Comparison of ENCODE assay signal across 30 cellular contexts in the genomic region with DNA sequence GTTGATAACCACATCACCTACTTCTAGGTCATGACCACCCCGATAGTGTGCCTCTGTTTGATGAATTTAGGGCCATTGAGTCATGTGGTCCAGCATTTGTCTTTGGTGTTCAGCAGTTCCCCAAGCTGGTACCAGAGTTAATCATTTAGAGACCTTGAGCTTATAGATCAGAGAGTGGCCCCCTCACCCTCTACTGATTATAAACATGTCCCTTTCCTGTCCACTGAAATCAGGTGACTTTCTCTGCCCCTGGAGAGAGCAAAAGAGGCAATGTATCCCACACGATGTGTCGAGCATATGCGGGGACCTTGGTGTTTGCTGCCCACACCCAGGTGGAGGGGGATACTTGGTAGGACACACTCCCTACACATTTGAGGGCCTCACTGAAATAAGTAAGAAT. TPM values are rescaled to one million over a fixed set of nuclear protein-coding genes. Genes with fewer than 3 reads are reported as not detected.
A peak's percentile ranks its signal among the peaks of the same experiment; 100 is the strongest.
DNase-seq lines count a peak whose midpoint lies in the region; ATAC-seq, FAIRE-seq and TF ChIP-seq lines count a peak whose summit lies in the region.
"Had no signal": no experiment of that assay in that cellular context is flagged by ENCODE, and none has a peak within 500 bp of the region (broad histone marks: within the 10 kb centered on the region; RNA-seq: fewer than 3 reads in every experiment).

No MANE protein-coding gene starts in this region.

- H3K4me3 ChIP-seq in HepG2 (replicated peaks in 1 of 3; ENCODE audit: insufficient read depth in 1 of 3, low read depth in 2 of 3, low read length in 3 of 3) (no peak overlapping the region), right lobe of liver (no peak overlapping the region), endodermal cell (ENCODE audit: low read length) (no peak overlapping the region), spleen (no peak overlapping the region)
- H3K4me3 ChIP-seq: A549, BLaER1, GM12878 had no signal

- H3K4me3 Mint-ChIP-seq in endodermal cell = no peak overlapping the region
- H3K4me3 Mint-ChIP-seq: CD4-positive, alpha-beta memory T cell; CD4-positive, CD25-positive, alpha-beta regulatory T cell; CD8-positive, alpha-beta memory T cell had no signal

- H3K9ac ChIP-seq in HepG2 (ENCODE audit: insufficient read depth, low read depth, low read length) (no peak overlapping the region), endodermal cell (ENCODE audit: extremely low read depth, low read length, poor library complexity, severe bottlenecking) (no peak overlapping the region)
- H3K9ac ChIP-seq: BLaER1 had no signal

- no peak overlapping the region for H3K27ac ChIP-seq in HepG2 (ENCODE audit: extremely low read length, insufficient read depth, low read length)
- no peak overlapping the region for H3K27ac ChIP-seq in right lobe of liver
- no peak overlapping the region for H3K27ac ChIP-seq in endodermal cell (ENCODE audit: low read depth, low read length)
- H3K27ac ChIP-seq in spleen = peak overlapping the region in 6 of 8 donors; percentile 17 to 84 (median 74)
- H3K27ac ChIP-seq: 22Rv1, A549, BLaER1 had no signal

- H3K36me3 ChIP-seq in HepG2 (replicated peaks in 1 of 2; ENCODE audit: control insufficient read depth in 1 of 2, insufficient read depth in 2 of 2, low read length in 2 of 2) = no peaks in the 10 kb centered on the region
- no peaks in the 10 kb centered on the region for H3K36me3 ChIP-seq in right lobe of liver
- no peaks in the 10 kb centered on the region for H3K36me3 ChIP-seq in endodermal cell (ENCODE audit: control insufficient read depth, insufficient read depth, low read length)
- no peaks in the 10 kb centered on the region for H3K36me3 ChIP-seq in spleen
- H3K36me3 ChIP-seq: BE2C, BLaER1 had no signal

- H3K4me1 ChIP-seq in HepG2 (ENCODE audit: insufficient read depth, low read length) = peaks cover 18% of the 10 kb centered on the region
- no peaks in the 10 kb centered on the region for H3K4me1 ChIP-seq in right lobe of liver
- H3K4me1 ChIP-seq in endodermal cell (ENCODE audit: control insufficient read depth, insufficient read depth, low read length) = no peaks in the 10 kb centered on the region
- H3K4me1 ChIP-seq in spleen = peaks cover 6 to 64% (median 29%) of the 10 kb centered on the region in 6 donors
- H3K4me1 ChIP-seq: A549, BE2C had no signal

- no peak for TF ChIP-seq CTCF in HepG2 (CRISPR knock-in tag; IDR thresholded peaks at IDR 0.05)
- TF ChIP-seq CTCF in right lobe of liver (IDR thresholded peaks at IDR 0.05) = no peak
- TF ChIP-seq CTCF in endodermal cell (conservative IDR thresholded peaks at IDR 0.05) = no peak
- TF ChIP-seq CTCF in spleen (IDR thresholded peaks at IDR 0.05 in 8 of 11, conservative IDR thresholded peaks at IDR 0.05 in 3 of 11) = no peak

- POLR2A ChIA-PET in HepG2 (lab: Yijun Ruan, JAX) = interaction anchor here (0.6 kb wide), 1 partner anchor 940 kb away, joined by 3 read pairs; no protein-coding TSS in a partner anchor

- no peak for FAIRE-seq in HepG2 (lab: Jason Lieb, UNC)
- FAIRE-seq: A549, GM12878, GM12892, GM18507 had no signal

- CTCF ChIA-PET in HepG2 (lab: Yijun Ruan, JAX; ENCODE audit: low intra/inter-chr PET ratio, low total read pairs) = no interaction called here

- no peak for TF ChIP-seq RAD21 in HepG2 (CRISPR knock-in tag; IDR thresholded peaks at IDR 0.05)

- H3K27me3 Mint-ChIP-seq in endodermal cell (ENCODE audit: insufficient read depth) = peaks cover 6% of the 10 kb centered on the region

- H3K4me1 Mint-ChIP-seq in endodermal cell = no peaks in the 10 kb centered on the region

- H3K36me3 Mint-ChIP-seq in endodermal cell (ENCODE audit: low read depth) = no peaks in the 10 kb centered on the region
- H3K36me3 Mint-ChIP-seq: CD14-positive monocyte; CD4-positive, alpha-beta memory T cell; CD4-positive, CD25-positive, alpha-beta regulatory T cell; CD8-positive, alpha-beta memory T cell had no signal

- DNase-seq in HepG2 (ENCODE audit: low spot score) (peak; percentile 23), right lobe of liver (no peak), endodermal cell (peak; percentile 29), spleen (no peak), superior temporal gyrus (ENCODE audit: extremely low spot score) (no peak), pons (ENCODE audit: low spot score) (no peak)
- DNase-seq: BE2C; C1 segment of cervical spinal cord; CD4-positive, alpha-beta memory T cell; CD4-positive, CD25-positive, alpha-beta regulatory T cell; CD8-positive, alpha-beta memory T cell; COR-L47; DMS 273 treated with DMSO at 0.1 percent for 48 hours; DMS153; DMS53; DMS79; DND-41; EL; GDM1 had no signal

- H3K27me3 ChIP-seq in HepG2 (ENCODE audit: control insufficient read depth in 1 of 2, insufficient read depth in 2 of 2, low read length in 2 of 2) (peaks cover 0 to 12% of the 10 kb centered on the region in 2 experiments; a peak in 2 of 5 replicates), right lobe of liver (no peaks in the 10 kb centered on the region), endodermal cell (ENCODE audit: control insufficient read depth, insufficient read depth, low read length, poor library complexity, severe bottlenecking) (no peaks in the 10 kb centered on the region), spleen (replicated peaks in 1 of 7) (peaks cover 0 to 21% (median 0%) of the 10 kb centered on the region in 7 donors)
- H3K27me3 ChIP-seq: BE2C, BLaER1 had no signal

- intact Hi-C loops in HepG2 (cut with micrococcal nuclease; ENCODE audit: unreplicated experiment) = loop anchor here (5.0 kb wide), 1 partner anchor 982 kb away; no protein-coding TSS in a partner anchor
- intact Hi-C loops in right lobe of liver (cut with DNase I) = no loop called here
- intact Hi-C loops in spleen (cut with DNase I; ENCODE audit: low total_unique reads) = loop anchor here (10.0 kb wide), 1 partner anchor 1090 kb away; no protein-coding TSS in a partner anchor

- in situ Hi-C loops in HepG2 (cut with HindIII; ENCODE audit: extremely low pct_ligation_motif_present, low pct_unique_long_range_greater_than_20kb) = loop anchor here (25.0 kb wide), 2 partner anchors 1077 to 1402 kb away; a partner anchor contains a TSS

- peak; percentile 78 for ATAC-seq in HepG2
- ATAC-seq in right lobe of liver = no peak
- no peak for ATAC-seq in GM21717 (IDR thresholded peaks at IDR 0.05; ENCODE audit: unreplicated experiment)
- ATAC-seq: A549, GM12878 had no signal

- no peaks in the 10 kb centered on the region for H4K20me1 ChIP-seq in HepG2 (ENCODE audit: insufficient read depth, low read length)
- H4K20me1 ChIP-seq: BLaER1 had no signal

- no TSS peak for BruUV-seq in HepG2 (replicated peaks; lab: Mats Ljungman, UMichigan)

- TF ChIP-seq POLR2A in HepG2 (IDR thresholded peaks at IDR 0.05; ENCODE audit: insufficient read depth in 1 of 2, low read depth in 2 of 2, low read length in 2 of 2) = no peak
- no peak for TF ChIP-seq POLR2A in right lobe of liver (IDR thresholded peaks at IDR 0.05)
- TF ChIP-seq POLR2A in spleen (IDR thresholded peaks at IDR 0.05) = no peak

- no peaks in the 10 kb centered on the region for H3K9me3 ChIP-seq in HepG2 (ENCODE audit: low read length)
- H3K9me3 ChIP-seq in right lobe of liver = no peaks in the 10 kb centered on the region
- no peaks in the 10 kb centered on the region for H3K9me3 ChIP-seq in endodermal cell (ENCODE audit: control insufficient read depth, low read length)
- H3K9me3 ChIP-seq in spleen = no peaks in the 10 kb centered on the region
- H3K9me3 ChIP-seq: A549, BE2C, BLaER1 had no signal

- 3% methylated on average over 4 of the region's 4 CpGs for WGBS in HepG2 (ENCODE audit: low lambda C conversion rate)
- WGBS in right lobe of liver (ENCODE audit: insufficient coverage, low coverage, low lambda C conversion rate, missing lambda C conversion rate) = 44% methylated on average over 3 of the region's 4 CpGs
- 88 to 100% methylated on average over 3 to 4 of the region's 4 CpGs for WGBS in endodermal cell (ENCODE audit: insufficient coverage in 1 of 2, insufficient read length in 1 of 2), 2 experiments
- WGBS in spleen, 5 donors = 63 to 92% (median 76%) methylated on average over 4 of the region's 4 CpGs

- no peak overlapping the region for H2AFZ ChIP-seq in HepG2 (ENCODE audit: low read length)

- no peak overlapping the region for H3K27ac Mint-ChIP-seq in endodermal cell
- H3K27ac Mint-ChIP-seq: CD14-positive monocyte; CD4-positive, CD25-positive, alpha-beta regulatory T cell; CD8-positive, alpha-beta memory T cell had no signal

- no peaks in the 10 kb centered on the region for H3K79me2 ChIP-seq in HepG2 (ENCODE audit: insufficient read depth, low read length)

- peak overlapping the region; percentile 36; the same call in 1 of the 2 replicates for H3K4me2 ChIP-seq in HepG2 (ENCODE audit: low read depth, low read length)
- H3K4me2 ChIP-seq: A549, BLaER1 had no signal

- no peak for TF ChIP-seq EP300 in HepG2 (IDR thresholded peaks at IDR 0.05; ENCODE audit: low read depth in 2 of 2, low read length in 2 of 2)
- TF ChIP-seq EP300 in HepG2 (CRISPR knock-in tag; IDR thresholded peaks at IDR 0.05; ENCODE audit: borderline replicate concordance) = no peak

- H3K9me3 Mint-ChIP-seq in endodermal cell = no peaks in the 10 kb centered on the region
- H3K9me3 Mint-ChIP-seq: CD14-positive monocyte; CD4-positive, alpha-beta memory T cell; CD8-positive, alpha-beta memory T cell had no signal

RNA-seq across cellular contexts. Expression of a gene that starts 46.3 kb away (rescaled TPM):
- not detected in 2 replicates for total RNA-seq in HepG2 (2016; rRNA removed; fragmentation: Illumina TruSeq; extraction: Trizol)
- total RNA-seq in HepG2 (2016; cell fraction: cytosol; rRNA removed; fragmentation: Illumina TruSeq; extraction: Trizol; ENCODE audit: low read depth) = not detected in 2 replicates
- not detected in 2 replicates for total RNA-seq in HepG2 (2016; cell fraction: insoluble cytoplasmic fraction; rRNA removed; fragmentation: Illumina TruSeq; extraction: Trizol)
- not detected in 2 replicates for total RNA-seq in HepG2 (2016; cell fraction: membrane; rRNA removed; fragmentation: Illumina TruSeq; extraction: Trizol)
- total RNA-seq in HepG2 (2016; cell fraction: nucleus; rRNA removed; fragmentation: Illumina TruSeq; extraction: Trizol) = not detected in 2 replicates
- polyA plus RNA-seq in HepG2 (2011; rRNA removed) = not detected in 2 replicates
- not detected in 2 replicates for polyA plus RNA-seq in HepG2 (2011; cell fraction: cytosol; rRNA removed)
- not detected in 2 replicates for polyA plus RNA-seq in HepG2 (2011; cell fraction: nucleus; rRNA removed)
- not detected in 2 replicates for polyA plus RNA-seq in HepG2 (2012)
- polyA plus RNA-seq in HepG2 (2016; cell fraction: cytosol; fragmentation: Illumina TruSeq; extraction: Trizol; ENCODE audit: low read depth) = not detected in 2 replicates
- not detected in 2 replicates for polyA plus RNA-seq in HepG2 (2016; cell fraction: insoluble cytoplasmic fraction; fragmentation: Illumina TruSeq; extraction: Trizol; ENCODE audit: low read depth)
- polyA plus RNA-seq in HepG2 (2016; cell fraction: membrane; fragmentation: Illumina TruSeq; extraction: Trizol; ENCODE audit: low read depth) = not detected in 2 replicates
- polyA plus RNA-seq in HepG2 (2016; cell fraction: nucleus; fragmentation: Illumina TruSeq; extraction: Trizol; ENCODE audit: insufficient read depth, low read depth) = not detected in 2 replicates
- polyA minus RNA-seq in HepG2 (2011; rRNA and poly(A)+ RNA removed; ENCODE audit: low replicate concordance) = not detected in 2 replicates
- not detected in 2 replicates for polyA minus RNA-seq in HepG2 (2011; cell fraction: cytosol; rRNA and poly(A)+ RNA removed)
- polyA minus RNA-seq in HepG2 (2011; cell fraction: nucleus; rRNA and poly(A)+ RNA removed) = not detected in 2 replicates
- not detected for total RNA-seq in right lobe of liver
- 10 to 100 TPM; 19.0 to 27.7 TPM for total RNA-seq in endodermal cell
- polyA plus RNA-seq in endodermal cell (2013, experiment 1 of 2) = 1.6 TPM
- polyA plus RNA-seq in endodermal cell (2013, experiment 2 of 2) = 2.4 TPM
- under 1 TPM in 3 of 7 donors, not detected in 4; 0.33 to 0.60 (median 0.43) TPM for total RNA-seq in spleen
- polyA plus RNA-seq in spleen = under 1 TPM in 2 of 3 donors, not detected in 1; 0.03 to 0.28 TPM
- total RNA-seq: A172; CD4-positive, alpha-beta memory T cell; CD4-positive, CD25-positive, alpha-beta regulatory T cell; CD8-positive, alpha-beta memory T cell; Daoy; G401; GM12878 had no signal
- polyA plus RNA-seq: A549; CD14-positive monocyte; CD4-positive, alpha-beta memory T cell; CD4-positive, CD25-positive, alpha-beta regulatory T cell; CD8-positive, alpha-beta memory T cell; GM12878 had no signal

Comparison
In these comparisons a context has a peak if more than half of its experiments do, and no peak if none do; other contexts are left out.
1. DNase-seq: peak in HepG2 (single experiment) and endodermal cell (single experiment); none in right lobe of liver (0 of 3), spleen (single experiment), superior temporal gyrus (single experiment) and pons (single experiment).
2. intact Hi-C loops: an anchor here in HepG2 (5.0 kb wide) and spleen (10.0 kb wide); none called in right lobe of liver.
3. H3K27ac ChIP-seq: peak in spleen (6 of 8); none in HepG2 (single experiment), right lobe of liver (0 of 3) and endodermal cell (single experiment).
4. RNA of a gene that starts 46.3 kb away (total RNA-seq): 19.0 to 27.7 TPM in endodermal cell; 0.33 to 0.60 TPM in spleen, not detected in HepG2 and not detected in right lobe of liver; every median in the first group is over 10 times any median in the second.